Comparison of ENCODE assay signal across 28 cellular contexts in genomic region chr4:31538877-31539276, GRCh38.
"Had no signal": no experiment of that assay in that cellular context is flagged by ENCODE, and none has a peak within 500 bp of the region (broad histone marks: within the 10 kb centered on the region; RNA-seq: fewer than 3 reads in every experiment).

No MANE protein-coding gene starts in this region.

- H3K27me3 Mint-ChIP-seq: activated B cell treated with CpG ODN at 0.5 μM for 24 hours; activated CD4-positive, alpha-beta T cell treated with anti-CD3 and anti-CD28 coated beads for 36 hours; activated naive CD8-positive, alpha-beta T cell; naive thymus-derived CD4-positive, alpha-beta T cell had no signal

- H3K36me3 Mint-ChIP-seq: activated naive CD8-positive, alpha-beta T cell; naive thymus-derived CD4-positive, alpha-beta T cell had no signal

- H3K4me3 ChIP-seq: adrenal gland, ascending aorta, esophagus muscularis mucosa, gastroesophageal sphincter, heart left ventricle, lung, prostate gland, right atrium auricular region, spleen, thyroid gland had no signal

- H3K27ac Mint-ChIP-seq: activated B cell treated with CpG ODN at 0.5 μM for 24 hours; activated CD4-positive, alpha-beta T cell treated with anti-CD3 and anti-CD28 coated beads for 36 hours; activated naive CD8-positive, alpha-beta T cell; activated T-helper 2 cell treated with anti-CD3 and anti-CD28 coated beads, Interferon-gamma antibody, Interleukin-2, Interleukin-4, amounts not matched to agents 10 μg/mL and 5 μg/mL and 100 μg/mL, durations not matched to agents 14 hours and 24 hours and 36 hours; naive thymus-derived CD4-positive, alpha-beta T cell had no signal

- H3K36me3 ChIP-seq: adrenal gland, ascending aorta, brain microvascular endothelial cell, esophagus muscularis mucosa, gastroesophageal sphincter, heart left ventricle, prostate gland, right atrium auricular region, spleen, thyroid gland had no signal

- H3K4me1 Mint-ChIP-seq: activated B cell treated with CpG ODN at 0.5 μM for 24 hours; activated CD4-positive, alpha-beta T cell treated with anti-CD3 and anti-CD28 coated beads for 36 hours; naive thymus-derived CD4-positive, alpha-beta T cell; neural crest cell had no signal

- H3K27me3 ChIP-seq: adrenal gland, ascending aorta, brain microvascular endothelial cell, esophagus muscularis mucosa, gastroesophageal sphincter, heart left ventricle, right atrium auricular region, spleen, thyroid gland had no signal

- H3K9me3 ChIP-seq: ascending aorta, gastroesophageal sphincter, prostate gland, thyroid gland had no signal

- H3K27ac ChIP-seq: adrenal gland, ascending aorta, brain microvascular endothelial cell, esophagus muscularis mucosa, gastroesophageal sphincter, heart left ventricle, prostate gland, right atrium auricular region, spleen, thyroid gland had no signal

- H3K4me3 Mint-ChIP-seq: activated B cell treated with CpG ODN at 0.5 μM for 24 hours; activated CD4-positive, alpha-beta T cell treated with anti-CD3 and anti-CD28 coated beads for 36 hours; activated naive CD8-positive, alpha-beta T cell; activated T-cell treated with anti-CD3 and anti-CD28 coated beads, Interleukin-2, amount 50 U/mL, for 4 hours; naive thymus-derived CD4-positive, alpha-beta T cell; neural crest cell had no signal

- H3K4me1 ChIP-seq: adrenal gland, ascending aorta, esophagus muscularis mucosa, gastroesophageal sphincter, heart left ventricle, prostate gland, right atrium auricular region, spleen, thyroid gland had no signal

- DNase-seq: activated B cell treated with CpG ODN at 0.5 μM for 24 hours; activated CD4-positive, alpha-beta T cell treated with anti-CD3 and anti-CD28 coated beads for 36 hours; activated CD4-positive, alpha-beta T cell treated with anti-CD3 and anti-CD28 coated beads, Interleukin-2, amount 50 U/mL, for 4 hours; activated CD8-positive, alpha-beta memory T cell treated with anti-CD3 and anti-CD28 coated beads, Interleukin-2, amount 50 U/mL, for 48 hours; activated naive CD4-positive, alpha-beta T cell; activated T-cell treated with anti-CD3 and anti-CD28 coated beads, Interleukin-2, amount 50 U/mL, for 4 hours; adrenal gland; brain microvascular endothelial cell; caudate nucleus; dermis blood vessel endothelial cell; effector memory CD4-positive, alpha-beta T cell; naive thymus-derived CD4-positive, alpha-beta T cell; spleen; stimulated activated CD4-positive, alpha-beta T cell treated with anti-CD3 and anti-CD28 coated beads, Interleukin-4, amount 100 ng/mL, for 1 hour; stimulated activated naive CD4-positive, alpha-beta T cell treated with Interleukin-2 at 50 U/mL for 16 hours; T-helper 9 cell had no signal

- ATAC-seq: activated CD4-positive, alpha-beta T cell treated with anti-CD3 and anti-CD28 coated beads for 36 hours; activated T-cell treated with anti-CD3 and anti-CD28 coated beads, Interleukin-2, amount 50 U/mL, for 4 hours; gastroesophageal sphincter; heart left ventricle; left lobe of liver; naive thymus-derived CD4-positive, alpha-beta T cell had no signal
